In genomic region chr7:1100386-1100785, GRCh38 we compare ENCODE assay signal across 15 cellular contexts. TPM values are rescaled to one million over a fixed set of nuclear protein-coding genes. Genes with fewer than 3 reads are reported as not detected.
"Had no signal": no experiment of that assay in that cellular context is flagged by ENCODE, and none has a peak within 500 bp of the region (broad histone marks: within the 10 kb centered on the region; RNA-seq: fewer than 3 reads in every experiment).

No MANE protein-coding gene starts in this region.

- DNase-seq: amygdala; esophagus squamous epithelium; foreskin fibroblast; heart left ventricle; left ventricle myocardium superior; stimulated activated CD4-positive, alpha-beta T cell treated with anti-CD3 and anti-CD28 coated beads, Interleukin-1b, Interleukin-23, amount 100 ng/mL, for 48 hours; stimulated activated naive CD4-positive, alpha-beta T cell; upper lobe of right lung had no signal

- H3K27ac ChIP-seq: esophagus squamous epithelium, heart left ventricle, pancreas, suprapubic skin, upper lobe of right lung had no signal

- FAIRE-seq: islet of Langerhans, pancreas had no signal

- ATAC-seq: activated CD4-positive, CD25-positive, alpha-beta regulatory T cell treated with anti-CD3 and anti-CD28 coated beads, Interleukin-2, amount 50 U/mL, for 24 hours; activated naive CD4-positive, alpha-beta T cell treated with anti-CD3 and anti-CD28 coated beads, Interleukin-2, amount 50 U/mL, for 72 hours; heart left ventricle; left ventricle myocardium superior; upper lobe of right lung had no signal

- H3K4me3 Mint-ChIP-seq: neural crest cell; T-helper 2 cell treated with Interferon-gamma antibody and Interleukin-4, amounts not matched to agents 5 μg/mL and 100 μg/mL, for 36 hours had no signal

- H3K4me3 ChIP-seq: esophagus squamous epithelium, heart left ventricle, pancreas, suprapubic skin, upper lobe of right lung had no signal

- H3K27me3 ChIP-seq: esophagus squamous epithelium, heart left ventricle, pancreas, suprapubic skin, upper lobe of right lung had no signal

- H3K4me1 ChIP-seq: upper lobe of right lung had no signal

- H3K36me3 ChIP-seq: heart left ventricle, pancreas, suprapubic skin, upper lobe of right lung had no signal

- H3K9me3 ChIP-seq: esophagus squamous epithelium, heart left ventricle, pancreas, suprapubic skin, upper lobe of right lung had no signal

- H3K9me3 Mint-ChIP-seq: neural crest cell; T-helper 2 cell treated with Interferon-gamma antibody and Interleukin-4, amounts not matched to agents 5 μg/mL and 100 μg/mL, for 36 hours had no signal

- H3K27ac Mint-ChIP-seq: activated naive CD4-positive, alpha-beta T cell treated with anti-CD3 and anti-CD28 coated beads, Interleukin-2, amount 50 U/mL, for 72 hours; T-helper 2 cell treated with Interferon-gamma antibody and Interleukin-4, amounts not matched to agents 5 μg/mL and 100 μg/mL, for 36 hours had no signal

RNA-seq across cellular contexts. Expression of gene GPER1, which starts 12.5 kb away (rescaled TPM):
- total RNA-seq: activated naive CD4-positive, alpha-beta T cell treated with anti-CD3 and anti-CD28 coated beads, Interleukin-2, amount 50 U/mL, for 72 hours had no signal

RNA-seq across cellular contexts. Expression of gene GPR146, which starts 56.0 kb away (rescaled TPM):
- total RNA-seq: neural crest cell had no signal
